ENCODE assay signal across 1 cellular context in genomic region chr11:72814139-72814830, GRCh38.
TF ChIP-seq lines count a peak whose summit lies in the region.

TSS of gene ATG16L2 (plus strand) at chr11:72814411. CDS start at chr11:72814446, 35 bp downstream.

TF ChIP-seq in HepG2, 621 proteins besides CTCF, POLR2A, EP300 and RAD21 (continued from another document and continues in another):
- TF ChIP-seq ZHX1 (CRISPR knock-in tag; IDR thresholded peaks at IDR 0.05; ENCODE audit: low read depth) (peak; percentile 41; the same call in 1 of the 2 replicates), ZNF562 (CRISPR knock-in tag; IDR thresholded peaks at IDR 0.05; ENCODE audit: borderline replicate concordance) (no peak), CHD2 (IDR thresholded peaks at IDR 0.05; ENCODE audit: low read depth, low read length) (no peak), ZNF326 (CRISPR knock-in tag; IDR thresholded peaks at IDR 0.05; ENCODE audit: borderline replicate concordance) (no peak), FOXA1 (IDR thresholded peaks at IDR 0.05) (no peak), FOXA1 (CRISPR knock-in tag; IDR thresholded peaks at IDR 0.05) (no peak), ZNF30 (CRISPR knock-in tag; IDR thresholded peaks at IDR 0.05) (no peak), ZNF451 (CRISPR knock-in tag; IDR thresholded peaks at IDR 0.05) (no peak; the same call in 1 of the 2 replicates), CREB1 (IDR thresholded peaks at IDR 0.05) (peak; percentile 58), CREB1 (CRISPR knock-in tag; IDR thresholded peaks at IDR 0.05) (no peak), NFE2L1 (CRISPR knock-in tag; IDR thresholded peaks at IDR 0.05; ENCODE audit: borderline replicate concordance) (no peak), CHCHD3 (CRISPR knock-in tag; IDR thresholded peaks at IDR 0.05) (no peak), FOXK2 (IDR thresholded peaks at IDR 0.05) (peak; percentile 95), ELF3 (CRISPR knock-in tag; IDR thresholded peaks at IDR 0.05) (peak; percentile 9; the same call in 1 of the 2 replicates), ZNF615 (CRISPR knock-in tag; IDR thresholded peaks at IDR 0.05; ENCODE audit: borderline replicate concordance) (no peak), ZNF20 (CRISPR knock-in tag; IDR thresholded peaks at IDR 0.05) (no peak), ZNF275 (CRISPR knock-in tag; IDR thresholded peaks at IDR 0.05; ENCODE audit: borderline replicate concordance) (no peak), ZBTB44 (CRISPR knock-in tag; IDR thresholded peaks at IDR 0.05) (0 out of 2 replicates have a peak, but pooled peaks have one; percentile 10), HMGXB4 (CRISPR knock-in tag; IDR thresholded peaks at IDR 0.05; ENCODE audit: borderline replicate concordance in 1 of 2, low read depth in 1 of 2) (peak; percentile 48 to 63; a peak in 3 of 4 replicates), ZNF251 (CRISPR knock-in tag; IDR thresholded peaks at IDR 0.05) (no peak), ZNF234 (CRISPR knock-in tag; conservative IDR thresholded peaks at IDR 0.05) (no peak; the same call in 1 of the 2 replicates), ADNP (CRISPR knock-in tag; IDR thresholded peaks at IDR 0.05) (no peak), NPAS2 (CRISPR knock-in tag; IDR thresholded peaks at IDR 0.05; ENCODE audit: borderline replicate concordance) (no peak), ZNF256 (CRISPR knock-in tag; conservative IDR thresholded peaks at IDR 0.05) (no peak), FOXP1 (IDR thresholded peaks at IDR 0.05) (no peak), FOXP1 (CRISPR knock-in tag; IDR thresholded peaks at IDR 0.05) (no peak), SMARCC2 (IDR thresholded peaks at IDR 0.05) (no peak), ZNF773 (CRISPR knock-in tag; IDR thresholded peaks at IDR 0.05; ENCODE audit: borderline replicate concordance) (peak; percentile 52; the same call in 1 of the 2 replicates)
- TF ChIP-seq, protein P1, sequence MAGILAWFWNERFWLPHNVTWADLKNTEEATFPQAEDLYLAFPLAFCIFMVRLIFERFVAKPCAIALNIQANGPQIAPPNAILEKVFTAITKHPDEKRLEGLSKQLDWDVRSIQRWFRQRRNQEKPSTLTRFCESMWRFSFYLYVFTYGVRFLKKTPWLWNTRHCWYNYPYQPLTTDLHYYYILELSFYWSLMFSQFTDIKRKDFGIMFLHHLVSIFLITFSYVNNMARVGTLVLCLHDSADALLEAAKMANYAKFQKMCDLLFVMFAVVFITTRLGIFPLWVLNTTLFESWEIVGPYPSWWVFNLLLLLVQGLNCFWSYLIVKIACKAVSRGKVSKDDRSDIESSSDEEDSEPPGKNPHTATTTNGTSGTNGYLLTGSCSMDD (CRISPR knock-in tag; IDR thresholded peaks at IDR 0.05): no peak
- TF ChIP-seq, protein P2, sequence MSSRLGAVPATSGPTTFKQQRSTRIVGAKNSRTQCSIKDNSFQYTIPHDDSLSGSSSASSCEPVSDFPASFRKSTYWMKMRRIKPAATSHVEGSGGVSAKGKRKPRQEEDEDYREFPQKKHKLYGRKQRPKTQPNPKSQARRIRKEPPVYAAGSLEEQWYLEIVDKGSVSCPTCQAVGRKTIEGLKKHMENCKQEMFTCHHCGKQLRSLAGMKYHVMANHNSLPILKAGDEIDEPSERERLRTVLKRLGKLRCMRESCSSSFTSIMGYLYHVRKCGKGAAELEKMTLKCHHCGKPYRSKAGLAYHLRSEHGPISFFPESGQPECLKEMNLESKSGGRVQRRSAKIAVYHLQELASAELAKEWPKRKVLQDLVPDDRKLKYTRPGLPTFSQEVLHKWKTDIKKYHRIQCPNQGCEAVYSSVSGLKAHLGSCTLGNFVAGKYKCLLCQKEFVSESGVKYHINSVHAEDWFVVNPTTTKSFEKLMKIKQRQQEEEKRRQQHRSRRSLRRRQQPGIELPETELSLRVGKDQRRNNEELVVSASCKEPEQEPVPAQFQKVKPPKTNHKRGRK (CRISPR knock-in tag; IDR thresholded peaks at IDR 0.05): no peak
- TF ChIP-seq, protein P3, sequence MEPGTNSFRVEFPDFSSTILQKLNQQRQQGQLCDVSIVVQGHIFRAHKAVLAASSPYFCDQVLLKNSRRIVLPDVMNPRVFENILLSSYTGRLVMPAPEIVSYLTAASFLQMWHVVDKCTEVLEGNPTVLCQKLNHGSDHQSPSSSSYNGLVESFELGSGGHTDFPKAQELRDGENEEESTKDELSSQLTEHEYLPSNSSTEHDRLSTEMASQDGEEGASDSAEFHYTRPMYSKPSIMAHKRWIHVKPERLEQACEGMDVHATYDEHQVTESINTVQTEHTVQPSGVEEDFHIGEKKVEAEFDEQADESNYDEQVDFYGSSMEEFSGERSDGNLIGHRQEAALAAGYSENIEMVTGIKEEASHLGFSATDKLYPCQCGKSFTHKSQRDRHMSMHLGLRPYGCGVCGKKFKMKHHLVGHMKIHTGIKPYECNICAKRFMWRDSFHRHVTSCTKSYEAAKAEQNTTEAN (CRISPR knock-in tag; conservative IDR thresholded peaks at IDR 0.05): no peak
- TF ChIP-seq, protein P4, sequence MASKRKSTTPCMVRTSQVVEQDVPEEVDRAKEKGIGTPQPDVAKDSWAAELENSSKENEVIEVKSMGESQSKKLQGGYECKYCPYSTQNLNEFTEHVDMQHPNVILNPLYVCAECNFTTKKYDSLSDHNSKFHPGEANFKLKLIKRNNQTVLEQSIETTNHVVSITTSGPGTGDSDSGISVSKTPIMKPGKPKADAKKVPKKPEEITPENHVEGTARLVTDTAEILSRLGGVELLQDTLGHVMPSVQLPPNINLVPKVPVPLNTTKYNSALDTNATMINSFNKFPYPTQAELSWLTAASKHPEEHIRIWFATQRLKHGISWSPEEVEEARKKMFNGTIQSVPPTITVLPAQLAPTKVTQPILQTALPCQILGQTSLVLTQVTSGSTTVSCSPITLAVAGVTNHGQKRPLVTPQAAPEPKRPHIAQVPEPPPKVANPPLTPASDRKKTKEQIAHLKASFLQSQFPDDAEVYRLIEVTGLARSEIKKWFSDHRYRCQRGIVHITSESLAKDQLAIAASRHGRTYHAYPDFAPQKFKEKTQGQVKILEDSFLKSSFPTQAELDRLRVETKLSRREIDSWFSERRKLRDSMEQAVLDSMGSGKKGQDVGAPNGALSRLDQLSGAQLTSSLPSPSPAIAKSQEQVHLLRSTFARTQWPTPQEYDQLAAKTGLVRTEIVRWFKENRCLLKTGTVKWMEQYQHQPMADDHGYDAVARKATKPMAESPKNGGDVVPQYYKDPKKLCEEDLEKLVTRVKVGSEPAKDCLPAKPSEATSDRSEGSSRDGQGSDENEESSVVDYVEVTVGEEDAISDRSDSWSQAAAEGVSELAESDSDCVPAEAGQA (IDR thresholded peaks at IDR 0.05; ENCODE audit: low read depth): peak; percentile 28; the same call in 1 of the 2 replicates
- TF ChIP-seq, protein P4 (CRISPR knock-in tag; IDR thresholded peaks at IDR 0.05; ENCODE audit: borderline replicate concordance): no peak
- TF ChIP-seq, protein P5, sequence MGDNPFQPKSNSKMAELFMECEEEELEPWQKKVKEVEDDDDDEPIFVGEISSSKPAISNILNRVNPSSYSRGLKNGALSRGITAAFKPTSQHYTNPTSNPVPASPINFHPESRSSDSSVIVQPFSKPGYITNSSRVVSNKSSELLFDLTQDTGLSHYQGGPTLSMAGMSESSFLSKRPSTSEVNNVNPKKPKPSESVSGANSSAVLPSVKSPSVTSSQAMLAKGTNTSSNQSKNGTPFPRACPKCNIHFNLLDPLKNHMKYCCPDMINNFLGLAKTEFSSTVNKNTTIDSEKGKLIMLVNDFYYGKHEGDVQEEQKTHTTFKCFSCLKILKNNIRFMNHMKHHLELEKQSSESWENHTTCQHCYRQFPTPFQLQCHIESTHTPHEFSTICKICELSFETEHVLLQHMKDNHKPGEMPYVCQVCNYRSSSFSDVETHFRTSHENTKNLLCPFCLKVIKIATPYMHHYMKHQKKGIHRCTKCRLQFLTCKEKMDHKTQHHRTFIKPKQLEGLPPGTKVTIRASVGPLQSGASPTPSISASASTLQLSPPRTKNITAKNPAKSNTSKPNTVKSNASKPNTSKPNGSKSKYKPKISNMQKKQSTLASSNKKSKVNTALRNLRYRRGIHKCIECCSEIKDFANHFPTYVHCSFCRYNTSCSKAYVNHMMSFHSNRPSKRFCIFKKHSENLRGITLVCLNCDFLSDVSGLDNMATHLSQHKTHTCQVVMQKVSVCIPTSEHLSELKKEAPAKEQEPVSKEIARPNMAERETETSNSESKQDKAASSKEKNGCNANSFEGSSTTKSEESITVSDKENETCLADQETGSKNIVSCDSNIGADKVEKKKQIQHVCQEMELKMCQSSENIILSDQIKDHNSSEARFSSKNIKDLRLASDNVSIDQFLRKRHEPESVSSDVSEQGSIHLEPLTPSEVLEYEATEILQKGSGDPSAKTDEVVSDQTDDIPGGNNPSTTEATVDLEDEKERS (CRISPR knock-in tag; IDR thresholded peaks at IDR 0.05): no peak
- TF ChIP-seq, protein P6, sequence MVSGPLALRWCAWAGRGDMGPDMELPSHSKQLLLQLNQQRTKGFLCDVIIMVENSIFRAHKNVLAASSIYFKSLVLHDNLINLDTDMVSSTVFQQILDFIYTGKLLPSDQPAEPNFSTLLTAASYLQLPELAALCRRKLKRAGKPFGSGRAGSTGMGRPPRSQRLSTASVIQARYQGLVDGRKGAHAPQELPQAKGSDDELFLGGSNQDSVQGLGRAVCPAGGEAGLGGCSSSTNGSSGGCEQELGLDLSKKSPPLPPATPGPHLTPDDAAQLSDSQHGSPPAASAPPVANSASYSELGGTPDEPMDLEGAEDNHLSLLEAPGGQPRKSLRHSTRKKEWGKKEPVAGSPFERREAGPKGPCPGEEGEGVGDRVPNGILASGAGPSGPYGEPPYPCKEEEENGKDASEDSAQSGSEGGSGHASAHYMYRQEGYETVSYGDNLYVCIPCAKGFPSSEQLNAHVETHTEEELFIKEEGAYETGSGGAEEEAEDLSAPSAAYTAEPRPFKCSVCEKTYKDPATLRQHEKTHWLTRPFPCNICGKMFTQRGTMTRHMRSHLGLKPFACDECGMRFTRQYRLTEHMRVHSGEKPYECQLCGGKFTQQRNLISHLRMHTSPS (CRISPR knock-in tag; IDR thresholded peaks at IDR 0.05; ENCODE audit: low read depth): no peak
